ENCODE assay signal across 1 cellular context in genomic region chr3:49929333-49930240, GRCh38.
TF ChIP-seq lines count a peak whose summit lies in the region.

A gene with protein sequence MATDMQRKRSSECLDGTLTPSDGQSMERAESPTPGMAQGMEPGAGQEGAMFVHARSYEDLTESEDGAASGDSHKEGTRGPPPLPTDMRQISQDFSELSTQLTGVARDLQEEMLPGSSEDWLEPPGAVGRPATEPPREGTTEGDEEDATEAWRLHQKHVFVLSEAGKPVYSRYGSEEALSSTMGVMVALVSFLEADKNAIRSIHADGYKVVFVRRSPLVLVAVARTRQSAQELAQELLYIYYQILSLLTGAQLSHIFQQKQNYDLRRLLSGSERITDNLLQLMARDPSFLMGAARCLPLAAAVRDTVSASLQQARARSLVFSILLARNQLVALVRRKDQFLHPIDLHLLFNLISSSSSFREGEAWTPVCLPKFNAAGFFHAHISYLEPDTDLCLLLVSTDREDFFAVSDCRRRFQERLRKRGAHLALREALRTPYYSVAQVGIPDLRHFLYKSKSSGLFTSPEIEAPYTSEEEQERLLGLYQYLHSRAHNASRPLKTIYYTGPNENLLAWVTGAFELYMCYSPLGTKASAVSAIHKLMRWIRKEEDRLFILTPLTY (minus strand): TSS chr3:49929811. CDS start chr3:49913346, 16,465 bp downstream.

TF ChIP-seq in HepG2, 621 proteins besides CTCF, POLR2A, EP300 and RAD21 (continued from another document and continues in another):
- peak; percentile 75 for TF ChIP-seq NR2F6 (IDR thresholded peaks at IDR 0.05)
- peak; percentile 83 for TF ChIP-seq NR2F6 (CRISPR knock-in tag; IDR thresholded peaks at IDR 0.05)
- peak; percentile 79 for TF ChIP-seq ZHX2 (IDR thresholded peaks at IDR 0.05; ENCODE audit: low read depth)
- no peak for TF ChIP-seq ZHX2 (CRISPR knock-in tag; IDR thresholded peaks at IDR 0.05; ENCODE audit: borderline replicate concordance)
- no peak for TF ChIP-seq ZSCAN29 (CRISPR knock-in tag; conservative IDR thresholded peaks at IDR 0.05)
- no peak for TF ChIP-seq JDP2 (CRISPR knock-in tag; IDR thresholded peaks at IDR 0.05; ENCODE audit: borderline replicate concordance)
- no peak for TF ChIP-seq ARNT (IDR thresholded peaks at IDR 0.05)
- peak; percentile 60; the same call in 1 of the 2 replicates for TF ChIP-seq ZNF431 (CRISPR knock-in tag; IDR thresholded peaks at IDR 0.05; ENCODE audit: borderline replicate concordance, low read depth)
- TF ChIP-seq ZNF180 (CRISPR knock-in tag; IDR thresholded peaks at IDR 0.05; ENCODE audit: borderline replicate concordance, low read depth), result no peak
- TF ChIP-seq NCOA1 (CRISPR knock-in tag; IDR thresholded peaks at IDR 0.05), result no peak
- no peak for TF ChIP-seq GPN1 (CRISPR knock-in tag; IDR thresholded peaks at IDR 0.05; ENCODE audit: borderline replicate concordance)
- TF ChIP-seq, protein P1, sequence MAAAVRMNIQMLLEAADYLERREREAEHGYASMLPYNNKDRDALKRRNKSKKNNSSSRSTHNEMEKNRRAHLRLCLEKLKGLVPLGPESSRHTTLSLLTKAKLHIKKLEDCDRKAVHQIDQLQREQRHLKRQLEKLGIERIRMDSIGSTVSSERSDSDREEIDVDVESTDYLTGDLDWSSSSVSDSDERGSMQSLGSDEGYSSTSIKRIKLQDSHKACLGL (CRISPR knock-in tag; IDR thresholded peaks at IDR 0.05), result peak; percentile 92; the same call in 1 of the 2 replicates
- TF ChIP-seq, protein P2, sequence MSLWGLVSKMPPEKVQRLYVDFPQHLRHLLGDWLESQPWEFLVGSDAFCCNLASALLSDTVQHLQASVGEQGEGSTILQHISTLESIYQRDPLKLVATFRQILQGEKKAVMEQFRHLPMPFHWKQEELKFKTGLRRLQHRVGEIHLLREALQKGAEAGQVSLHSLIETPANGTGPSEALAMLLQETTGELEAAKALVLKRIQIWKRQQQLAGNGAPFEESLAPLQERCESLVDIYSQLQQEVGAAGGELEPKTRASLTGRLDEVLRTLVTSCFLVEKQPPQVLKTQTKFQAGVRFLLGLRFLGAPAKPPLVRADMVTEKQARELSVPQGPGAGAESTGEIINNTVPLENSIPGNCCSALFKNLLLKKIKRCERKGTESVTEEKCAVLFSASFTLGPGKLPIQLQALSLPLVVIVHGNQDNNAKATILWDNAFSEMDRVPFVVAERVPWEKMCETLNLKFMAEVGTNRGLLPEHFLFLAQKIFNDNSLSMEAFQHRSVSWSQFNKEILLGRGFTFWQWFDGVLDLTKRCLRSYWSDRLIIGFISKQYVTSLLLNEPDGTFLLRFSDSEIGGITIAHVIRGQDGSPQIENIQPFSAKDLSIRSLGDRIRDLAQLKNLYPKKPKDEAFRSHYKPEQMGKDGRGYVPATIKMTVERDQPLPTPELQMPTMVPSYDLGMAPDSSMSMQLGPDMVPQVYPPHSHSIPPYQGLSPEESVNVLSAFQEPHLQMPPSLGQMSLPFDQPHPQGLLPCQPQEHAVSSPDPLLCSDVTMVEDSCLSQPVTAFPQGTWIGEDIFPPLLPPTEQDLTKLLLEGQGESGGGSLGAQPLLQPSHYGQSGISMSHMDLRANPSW (CRISPR knock-in tag; IDR thresholded peaks at IDR 0.05; ENCODE audit: borderline replicate concordance), result no peak
- TF ChIP-seq IRX3 (CRISPR knock-in tag; IDR thresholded peaks at IDR 0.05; ENCODE audit: borderline replicate concordance, low read depth), result no peak
- TF ChIP-seq PRDM10 (CRISPR knock-in tag; IDR thresholded peaks at IDR 0.05; ENCODE audit: low read depth), result peak; percentile 58; the same call in 1 of the 2 replicates
- TF ChIP-seq PRPF4 (IDR thresholded peaks at IDR 0.05; ENCODE audit: low read depth, low read length, poor library complexity, severe bottlenecking), result no peak
- TF ChIP-seq ZNF280D (CRISPR knock-in tag; IDR thresholded peaks at IDR 0.05), result peak; percentile 96
- TF ChIP-seq ZNF558 (CRISPR knock-in tag; IDR thresholded peaks at IDR 0.05; ENCODE audit: borderline replicate concordance), result peak; percentile 48; the same call in 1 of the 2 replicates
- TF ChIP-seq TOE1 (CRISPR knock-in tag; IDR thresholded peaks at IDR 0.05), result no peak
- TF ChIP-seq ZSCAN21 (CRISPR knock-in tag; IDR thresholded peaks at IDR 0.05; ENCODE audit: borderline replicate concordance), result no peak
- TF ChIP-seq TBL1XR1 (IDR thresholded peaks at IDR 0.05; ENCODE audit: borderline replicate concordance, low read length, partially characterized antibody), result peak; percentile 44
- TF ChIP-seq, protein P3, sequence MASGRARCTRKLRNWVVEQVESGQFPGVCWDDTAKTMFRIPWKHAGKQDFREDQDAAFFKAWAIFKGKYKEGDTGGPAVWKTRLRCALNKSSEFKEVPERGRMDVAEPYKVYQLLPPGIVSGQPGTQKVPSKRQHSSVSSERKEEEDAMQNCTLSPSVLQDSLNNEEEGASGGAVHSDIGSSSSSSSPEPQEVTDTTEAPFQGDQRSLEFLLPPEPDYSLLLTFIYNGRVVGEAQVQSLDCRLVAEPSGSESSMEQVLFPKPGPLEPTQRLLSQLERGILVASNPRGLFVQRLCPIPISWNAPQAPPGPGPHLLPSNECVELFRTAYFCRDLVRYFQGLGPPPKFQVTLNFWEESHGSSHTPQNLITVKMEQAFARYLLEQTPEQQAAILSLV (CRISPR knock-in tag; IDR thresholded peaks at IDR 0.05; ENCODE audit: borderline replicate concordance), result no peak
- TF ChIP-seq, protein P4, sequence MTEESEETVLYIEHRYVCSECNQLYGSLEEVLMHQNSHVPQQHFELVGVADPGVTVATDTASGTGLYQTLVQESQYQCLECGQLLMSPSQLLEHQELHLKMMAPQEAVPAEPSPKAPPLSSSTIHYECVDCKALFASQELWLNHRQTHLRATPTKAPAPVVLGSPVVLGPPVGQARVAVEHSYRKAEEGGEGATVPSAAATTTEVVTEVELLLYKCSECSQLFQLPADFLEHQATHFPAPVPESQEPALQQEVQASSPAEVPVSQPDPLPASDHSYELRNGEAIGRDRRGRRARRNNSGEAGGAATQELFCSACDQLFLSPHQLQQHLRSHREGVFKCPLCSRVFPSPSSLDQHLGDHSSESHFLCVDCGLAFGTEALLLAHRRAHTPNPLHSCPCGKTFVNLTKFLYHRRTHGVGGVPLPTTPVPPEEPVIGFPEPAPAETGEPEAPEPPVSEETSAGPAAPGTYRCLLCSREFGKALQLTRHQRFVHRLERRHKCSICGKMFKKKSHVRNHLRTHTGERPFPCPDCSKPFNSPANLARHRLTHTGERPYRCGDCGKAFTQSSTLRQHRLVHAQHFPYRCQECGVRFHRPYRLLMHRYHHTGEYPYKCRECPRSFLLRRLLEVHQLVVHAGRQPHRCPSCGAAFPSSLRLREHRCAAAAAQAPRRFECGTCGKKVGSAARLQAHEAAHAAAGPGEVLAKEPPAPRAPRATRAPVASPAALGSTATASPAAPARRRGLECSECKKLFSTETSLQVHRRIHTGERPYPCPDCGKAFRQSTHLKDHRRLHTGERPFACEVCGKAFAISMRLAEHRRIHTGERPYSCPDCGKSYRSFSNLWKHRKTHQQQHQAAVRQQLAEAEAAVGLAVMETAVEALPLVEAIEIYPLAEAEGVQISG (CRISPR knock-in tag; IDR thresholded peaks at IDR 0.05), result peak; percentile 90
- TF ChIP-seq RCOR2 (CRISPR knock-in tag; IDR thresholded peaks at IDR 0.05), result no peak; the same call in 1 of the 2 replicates
- peak; percentile 47 for TF ChIP-seq NCOA2 (CRISPR knock-in tag; IDR thresholded peaks at IDR 0.05)
- peak; percentile 16 for TF ChIP-seq PTBP1 (IDR thresholded peaks at IDR 0.05; ENCODE audit: low read depth, low read length, poor library complexity, severe bottlenecking)
- no peak for TF ChIP-seq ZNF343 (CRISPR knock-in tag; IDR thresholded peaks at IDR 0.05)
- no peak for TF ChIP-seq ZNF678 (CRISPR knock-in tag; IDR thresholded peaks at IDR 0.05)
- TF ChIP-seq TFDP2 (CRISPR knock-in tag; IDR thresholded peaks at IDR 0.05), result peak; percentile 70
- TF ChIP-seq MAF1 (CRISPR knock-in tag; IDR thresholded peaks at IDR 0.05; ENCODE audit: borderline replicate concordance), result no peak
- no peak for TF ChIP-seq NONO (IDR thresholded peaks at IDR 0.05)
- 0 out of 2 replicates have a peak, but pooled peaks have one; percentile 19 for TF ChIP-seq NONO (CRISPR knock-in tag; conservative IDR thresholded peaks at IDR 0.05)
- no peak for TF ChIP-seq ZSCAN22 (CRISPR knock-in tag; IDR thresholded peaks at IDR 0.05)
- no peak for TF ChIP-seq KAT2B (IDR thresholded peaks at IDR 0.05; ENCODE audit: borderline replicate concordance, low read depth, low read length)
